Comparison of ENCODE assay signal across 1 cellular context in genomic region chr6:154039231-154039842, GRCh38.
TF ChIP-seq lines count a peak whose summit lies in the region.

OPRM1 (plus strand) TSS chr6:154039240; CDS start chr6:154039545, 305 bp downstream.

TF ChIP-seq in HepG2, 621 proteins besides CTCF, POLR2A, EP300 and RAD21 (continued from another document and continues in another):
- TF ChIP-seq ZUFSP (CRISPR knock-in tag; IDR thresholded peaks at IDR 0.05; ENCODE audit: borderline replicate concordance), result no peak
- TF ChIP-seq ZNF672 (CRISPR knock-in tag; IDR thresholded peaks at IDR 0.05), result 0 out of 2 replicates have a peak, but pooled peaks have one; percentile 46
- no peak for TF ChIP-seq ATRX (CRISPR knock-in tag; IDR thresholded peaks at IDR 0.05; ENCODE audit: borderline replicate concordance)
- peak; percentile 87 for TF ChIP-seq ZNF446 (CRISPR knock-in tag; IDR thresholded peaks at IDR 0.05)
- no peak for TF ChIP-seq ZNF317 (CRISPR knock-in tag; IDR thresholded peaks at IDR 0.05)
- no peak for TF ChIP-seq ZNF136 (CRISPR knock-in tag; IDR thresholded peaks at IDR 0.05; ENCODE audit: low read depth)
- no peak for TF ChIP-seq MAZ (IDR thresholded peaks at IDR 0.05; ENCODE audit: borderline replicate concordance, low read depth, low read length)
- 0 out of 2 replicates have a peak, but pooled peaks have one; percentile 41 for TF ChIP-seq MAZ (CRISPR knock-in tag; IDR thresholded peaks at IDR 0.05; ENCODE audit: low read depth)
- TF ChIP-seq FOSL2 (CRISPR knock-in tag; IDR thresholded peaks at IDR 0.05), result 0 out of 2 replicates have a peak, but pooled peaks have one; percentile 33
- TF ChIP-seq CREB3 (CRISPR knock-in tag; IDR thresholded peaks at IDR 0.05), result peak; percentile 75; the same call in 1 of the 2 replicates
- peak; percentile 79; the same call in 1 of the 2 replicates for TF ChIP-seq ZNF563 (CRISPR knock-in tag; IDR thresholded peaks at IDR 0.05)
- TF ChIP-seq HES4 (CRISPR knock-in tag; IDR thresholded peaks at IDR 0.05; ENCODE audit: borderline replicate concordance), result peak; percentile 97
- TF ChIP-seq ZNF879 (CRISPR knock-in tag; IDR thresholded peaks at IDR 0.05), result 0 out of 2 replicates have a peak, but pooled peaks have one; percentile 58
- no peak for TF ChIP-seq MEIS1 (CRISPR knock-in tag; IDR thresholded peaks at IDR 0.05; ENCODE audit: borderline replicate concordance)
- TF ChIP-seq SMYD3 (CRISPR knock-in tag; IDR thresholded peaks at IDR 0.05), result peak; percentile 71; the same call in 1 of the 2 replicates
- TF ChIP-seq BCL3 (CRISPR knock-in tag; IDR thresholded peaks at IDR 0.05), result peak; percentile 68; the same call in 1 of the 2 replicates
- TF ChIP-seq TP53 (CRISPR knock-in tag; conservative IDR thresholded peaks at IDR 0.05), result no peak
- TF ChIP-seq ZFP90 (CRISPR knock-in tag; IDR thresholded peaks at IDR 0.05; ENCODE audit: borderline replicate concordance), result 0 out of 2 replicates have a peak, but pooled peaks have one; percentile 42
- TF ChIP-seq GMEB2 (CRISPR knock-in tag; IDR thresholded peaks at IDR 0.05; ENCODE audit: low read depth), result no peak
- TF ChIP-seq ZSCAN31 (CRISPR knock-in tag; IDR thresholded peaks at IDR 0.05; ENCODE audit: low read depth), result peak; percentile 30; the same call in 1 of the 2 replicates
- no peak for TF ChIP-seq ZFP36 (IDR thresholded peaks at IDR 0.05; ENCODE audit: borderline replicate concordance, low read depth, low read length, partially characterized antibody)
- TF ChIP-seq KIAA2018 (CRISPR knock-in tag; IDR thresholded peaks at IDR 0.05; ENCODE audit: borderline replicate concordance), result no peak
- TF ChIP-seq ZNF343 (CRISPR knock-in tag; IDR thresholded peaks at IDR 0.05), result 0 out of 2 replicates have a peak, but pooled peaks have one; percentile 67
- TF ChIP-seq NCOR1 (IDR thresholded peaks at IDR 0.05; ENCODE audit: borderline replicate concordance, low read length), result no peak
- TF ChIP-seq ZNF709 (CRISPR knock-in tag; IDR thresholded peaks at IDR 0.05), result peak; percentile 82; the same call in 1 of the 2 replicates
- TF ChIP-seq ARNT2 (CRISPR knock-in tag; IDR thresholded peaks at IDR 0.05; ENCODE audit: low read depth), result peak; percentile 52; the same call in 1 of the 2 replicates
- peak; percentile 96 for TF ChIP-seq NFKB2 (CRISPR knock-in tag; IDR thresholded peaks at IDR 0.05; ENCODE audit: borderline replicate concordance)
- TF ChIP-seq ZSCAN12 (CRISPR knock-in tag; IDR thresholded peaks at IDR 0.05), result peak; percentile 88; the same call in 1 of the 2 replicates
- no peak for TF ChIP-seq SNAI1 (CRISPR knock-in tag; IDR thresholded peaks at IDR 0.05; ENCODE audit: borderline replicate concordance)
- no peak for TF ChIP-seq CHD4 (IDR thresholded peaks at IDR 0.05; ENCODE audit: borderline replicate concordance, low read length)
- no peak for TF ChIP-seq SIN3A (IDR thresholded peaks at IDR 0.05; ENCODE audit: borderline replicate concordance, low read depth, low read length)
- peak; percentile 89; the same call in 1 of the 2 replicates for TF ChIP-seq ZFP37 (CRISPR knock-in tag; IDR thresholded peaks at IDR 0.05; ENCODE audit: borderline replicate concordance)
- TF ChIP-seq ETV6 (CRISPR knock-in tag; conservative IDR thresholded peaks at IDR 0.05), result peak; percentile 95; the same call in 1 of the 2 replicates
- no peak for TF ChIP-seq RBM39 (IDR thresholded peaks at IDR 0.05; ENCODE audit: low read depth, low read length, poor library complexity, severe bottlenecking)
- no peak for TF ChIP-seq ZNF7 (CRISPR knock-in tag; IDR thresholded peaks at IDR 0.05)
- TF ChIP-seq NKX3-1 (CRISPR knock-in tag; IDR thresholded peaks at IDR 0.05), result peak; percentile 82; the same call in 1 of the 2 replicates
- no peak for TF ChIP-seq ATF5 (CRISPR knock-in tag; IDR thresholded peaks at IDR 0.05; ENCODE audit: low read depth)
- TF ChIP-seq ZNF652 (CRISPR knock-in tag; IDR thresholded peaks at IDR 0.05; ENCODE audit: borderline replicate concordance, low read depth), result no peak
- peak; percentile 56; the same call in 1 of the 2 replicates for TF ChIP-seq ZFP41 (CRISPR knock-in tag; IDR thresholded peaks at IDR 0.05; ENCODE audit: borderline replicate concordance)
- TF ChIP-seq DR1 (CRISPR knock-in tag; IDR thresholded peaks at IDR 0.05), result no peak
- TF ChIP-seq ZBTB25 (CRISPR knock-in tag; IDR thresholded peaks at IDR 0.05), result peak; percentile 67
- no peak for TF ChIP-seq BCL6 (CRISPR knock-in tag; IDR thresholded peaks at IDR 0.05)
- no peak for TF ChIP-seq MBD4 (IDR thresholded peaks at IDR 0.05; ENCODE audit: borderline replicate concordance, low read length)
- TF ChIP-seq ZNF432 (CRISPR knock-in tag; IDR thresholded peaks at IDR 0.05; ENCODE audit: borderline replicate concordance), result no peak
- peak; percentile 78; the same call in 1 of the 2 replicates for TF ChIP-seq ZNF367 (CRISPR knock-in tag; IDR thresholded peaks at IDR 0.05; ENCODE audit: borderline replicate concordance)
- no peak for TF ChIP-seq RNF2 (conservative IDR thresholded peaks at IDR 0.05; ENCODE audit: low read depth)
- TF ChIP-seq SNAPC2 (CRISPR knock-in tag; IDR thresholded peaks at IDR 0.05), result peak; percentile 81; the same call in 1 of the 2 replicates
- no peak for TF ChIP-seq ZNF251 (CRISPR knock-in tag; IDR thresholded peaks at IDR 0.05)
- no peak for TF ChIP-seq FOXP4 (CRISPR knock-in tag; IDR thresholded peaks at IDR 0.05)
